Comparison of ENCODE assay signal across 1 cellular context in the genomic region with DNA sequence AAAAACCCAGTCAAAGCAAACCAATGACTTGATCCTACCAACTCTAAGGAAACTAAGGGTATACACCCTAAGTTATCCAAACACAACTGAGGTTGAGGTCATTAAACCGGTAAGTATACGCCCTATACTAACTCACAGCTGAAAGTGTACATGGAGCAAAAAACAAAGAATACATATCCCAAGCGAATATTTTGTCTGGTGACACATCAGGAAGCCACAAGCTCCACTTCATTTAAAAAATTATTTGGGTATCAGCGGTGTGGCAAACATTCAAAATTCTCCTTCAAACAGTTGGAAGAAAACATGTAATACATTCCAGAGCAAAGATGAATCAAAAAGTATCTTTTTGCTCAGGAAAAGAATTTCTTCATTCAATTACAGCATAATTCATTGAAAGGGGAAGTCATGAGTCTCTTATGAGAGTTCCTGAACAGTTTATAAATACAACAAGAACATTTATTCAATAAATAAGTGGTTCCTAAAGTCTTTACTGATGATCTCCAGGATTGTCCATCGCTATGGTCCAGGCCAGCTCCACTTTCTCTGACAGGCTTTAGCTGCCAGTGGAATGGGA.
TF ChIP-seq lines count a peak whose summit lies in the region.

No MANE protein-coding gene starts in this region.

TF ChIP-seq in WTC11, 78 proteins besides CTCF, POLR2A, EP300 and RAD21 (continued from another document):
- TF ChIP-seq, protein P1, sequence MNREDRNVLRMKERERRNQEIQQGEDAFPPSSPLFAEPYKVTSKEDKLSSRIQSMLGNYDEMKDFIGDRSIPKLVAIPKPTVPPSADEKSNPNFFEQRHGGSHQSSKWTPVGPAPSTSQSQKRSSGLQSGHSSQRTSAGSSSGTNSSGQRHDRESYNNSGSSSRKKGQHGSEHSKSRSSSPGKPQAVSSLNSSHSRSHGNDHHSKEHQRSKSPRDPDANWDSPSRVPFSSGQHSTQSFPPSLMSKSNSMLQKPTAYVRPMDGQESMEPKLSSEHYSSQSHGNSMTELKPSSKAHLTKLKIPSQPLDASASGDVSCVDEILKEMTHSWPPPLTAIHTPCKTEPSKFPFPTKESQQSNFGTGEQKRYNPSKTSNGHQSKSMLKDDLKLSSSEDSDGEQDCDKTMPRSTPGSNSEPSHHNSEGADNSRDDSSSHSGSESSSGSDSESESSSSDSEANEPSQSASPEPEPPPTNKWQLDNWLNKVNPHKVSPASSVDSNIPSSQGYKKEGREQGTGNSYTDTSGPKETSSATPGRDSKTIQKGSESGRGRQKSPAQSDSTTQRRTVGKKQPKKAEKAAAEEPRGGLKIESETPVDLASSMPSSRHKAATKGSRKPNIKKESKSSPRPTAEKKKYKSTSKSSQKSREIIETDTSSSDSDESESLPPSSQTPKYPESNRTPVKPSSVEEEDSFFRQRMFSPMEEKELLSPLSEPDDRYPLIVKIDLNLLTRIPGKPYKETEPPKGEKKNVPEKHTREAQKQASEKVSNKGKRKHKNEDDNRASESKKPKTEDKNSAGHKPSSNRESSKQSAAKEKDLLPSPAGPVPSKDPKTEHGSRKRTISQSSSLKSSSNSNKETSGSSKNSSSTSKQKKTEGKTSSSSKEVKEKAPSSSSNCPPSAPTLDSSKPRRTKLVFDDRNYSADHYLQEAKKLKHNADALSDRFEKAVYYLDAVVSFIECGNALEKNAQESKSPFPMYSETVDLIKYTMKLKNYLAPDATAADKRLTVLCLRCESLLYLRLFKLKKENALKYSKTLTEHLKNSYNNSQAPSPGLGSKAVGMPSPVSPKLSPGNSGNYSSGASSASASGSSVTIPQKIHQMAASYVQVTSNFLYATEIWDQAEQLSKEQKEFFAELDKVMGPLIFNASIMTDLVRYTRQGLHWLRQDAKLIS (CRISPR knock-in tag; IDR thresholded peaks at IDR 0.05; ENCODE audit: borderline replicate concordance) = no peak
- TF ChIP-seq FOXP1 (CRISPR knock-in tag; IDR thresholded peaks at IDR 0.05; ENCODE audit: borderline replicate concordance) (no peak), NR2C2 (CRISPR knock-in tag; IDR thresholded peaks at IDR 0.05) (no peak), ESRRA (CRISPR knock-in tag; IDR thresholded peaks at IDR 0.05; ENCODE audit: borderline replicate concordance) (no peak), CBFB (CRISPR knock-in tag; IDR thresholded peaks at IDR 0.05; ENCODE audit: low read depth) (no peak)
- TF ChIP-seq, protein P2, sequence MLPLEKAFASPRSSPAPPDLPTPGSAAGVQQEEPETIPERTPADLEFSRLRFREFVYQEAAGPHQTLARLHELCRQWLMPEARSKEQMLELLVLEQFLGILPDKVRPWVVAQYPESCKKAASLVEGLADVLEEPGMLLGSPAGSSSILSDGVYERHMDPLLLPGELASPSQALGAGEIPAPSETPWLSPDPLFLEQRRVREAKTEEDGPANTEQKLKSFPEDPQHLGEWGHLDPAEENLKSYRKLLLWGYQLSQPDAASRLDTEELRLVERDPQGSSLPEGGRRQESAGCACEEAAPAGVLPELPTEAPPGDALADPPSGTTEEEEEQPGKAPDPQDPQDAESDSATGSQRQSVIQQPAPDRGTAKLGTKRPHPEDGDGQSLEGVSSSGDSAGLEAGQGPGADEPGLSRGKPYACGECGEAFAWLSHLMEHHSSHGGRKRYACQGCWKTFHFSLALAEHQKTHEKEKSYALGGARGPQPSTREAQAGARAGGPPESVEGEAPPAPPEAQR (CRISPR knock-in tag; IDR thresholded peaks at IDR 0.05) = no peak
